Comparison of ENCODE assay signal across 28 cellular contexts in the genomic region with DNA sequence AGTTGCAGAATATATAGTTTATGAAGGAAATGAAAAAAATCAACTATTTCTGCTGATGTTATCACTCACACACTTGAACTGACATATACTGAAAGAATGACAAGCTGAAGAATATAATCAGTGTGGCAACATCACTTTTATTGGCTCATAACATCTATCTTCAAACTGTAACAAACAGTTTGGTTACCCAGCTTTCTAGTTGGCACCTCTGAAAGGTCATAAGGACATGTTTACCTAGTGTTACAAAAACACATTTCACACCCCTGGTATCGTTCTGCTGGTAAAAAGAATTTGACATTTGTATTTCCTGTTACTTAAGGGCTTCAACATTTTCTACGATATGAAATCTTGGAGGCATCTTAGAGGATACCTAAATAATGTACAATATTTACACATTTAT.
DNase-seq lines count a peak whose midpoint lies in the region; ATAC-seq and TF ChIP-seq lines count a peak whose summit lies in the region.
"Had no signal": no experiment of that assay in that cellular context is flagged by ENCODE, and none has a peak within 500 bp of the region (broad histone marks: within the 10 kb centered on the region; RNA-seq: fewer than 3 reads in every experiment).

No MANE protein-coding gene starts in this region.

- H3K9me3 ChIP-seq in breast epithelium: no peaks in the 10 kb centered on the region
- no peaks in the 10 kb centered on the region for H3K9me3 ChIP-seq in mucosa of descending colon
- H3K9me3 ChIP-seq: BE2C, MG63 had no signal

- H3K36me3 Mint-ChIP-seq in MCF 10A (ENCODE audit: insufficient read depth, unreplicated experiment) (no peaks in the 10 kb centered on the region), T-cell (no peaks in the 10 kb centered on the region)
- no peaks in the 10 kb centered on the region for H3K36me3 Mint-ChIP-seq in central memory CD8-positive, alpha-beta T cell (ENCODE audit: insufficient read depth)

- CTCF ChIA-PET in MCF 10A (lab: Yijun Ruan, JAX): no interaction called here
- CTCF ChIA-PET in T-cell (lab: Charles Lee): no interaction called here

- no peak overlapping the region for H3K4me3 Mint-ChIP-seq in MCF 10A (ENCODE audit: unreplicated experiment)
- no peak overlapping the region for H3K4me3 Mint-ChIP-seq in central memory CD8-positive, alpha-beta T cell
- no peak overlapping the region for H3K4me3 Mint-ChIP-seq in T-cell

- H3K4me3 ChIP-seq in breast epithelium (no peak overlapping the region), mucosa of descending colon (no peak overlapping the region)
- H3K4me3 ChIP-seq: GM23248, K562, MG63, SJCRH30 had no signal

- H3K4me1 ChIP-seq in breast epithelium (no peaks in the 10 kb centered on the region), mucosa of descending colon (ENCODE audit: low read depth) (no peaks in the 10 kb centered on the region)
- H3K4me1 ChIP-seq: BE2C, SJCRH30 had no signal

- no peaks in the 10 kb centered on the region for H3K36me3 ChIP-seq in breast epithelium
- no peaks in the 10 kb centered on the region for H3K36me3 ChIP-seq in mucosa of descending colon (ENCODE audit: low read depth)
- H3K36me3 ChIP-seq: BE2C, MG63, SJCRH30 had no signal

- DNase-seq in MCF 10A (ENCODE audit: unreplicated experiment): peak; percentile 3
- DNase-seq in breast epithelium (ENCODE audit: low spot score in 2 of 2): no peak
- no peak for DNase-seq in central memory CD8-positive, alpha-beta T cell (ENCODE audit: low spot score in 2 of 2)
- peak in 1 of 3 donors; percentile 2 for DNase-seq in mucosa of descending colon
- DNase-seq in T-cell: no peak
- DNase-seq in NCI-H1092 (lab: John Stamatoyannopoulos, UW): no peak
- DNase-seq in omental fat pad (ENCODE audit: low spot score): no peak
- DNase-seq: 8988T; ACHN; BE2C; DMS53; GM23248; H7; Kasumi-1; MG63; NCI-H1048; NCI-H1417 treated with DMSO at 0.1 percent for 48 hours; NCI-H1694 treated with DMSO at 0.1 percent for 48 hours; NCI-H2081; NCI-H226; NCI-H524; NCI-H774; NK-92 treated with Interleukin-12 subunit alpha and Interleukin-12 subunit beta, amount 100 ng/mL, for 24 hours; PC-3; SJCRH30 had no signal

- peak; percentile 14 for ATAC-seq in central memory CD8-positive, alpha-beta T cell (replicated peaks; ENCODE audit: extremely low read depth, poor library complexity, severe bottlenecking)
- ATAC-seq in mucosa of descending colon (peak; percentile 56), T-cell (replicated peaks in 1 of 4) (no peak), omental fat pad (ENCODE audit: low FRiP score) (no peak)
- ATAC-seq: HepG2, K562, PC-3, SK-N-SH treated with all-trans-retinoic acid at 6 μM for 48 hours had no signal

- no TSS peak for BruUV-seq in MCF 10A (replicated peaks; lab: Mats Ljungman, UMichigan)

- H3K27me3 Mint-ChIP-seq in MCF 10A (ENCODE audit: insufficient read depth, unreplicated experiment): no peaks in the 10 kb centered on the region
- H3K27me3 Mint-ChIP-seq in central memory CD8-positive, alpha-beta T cell: no peaks in the 10 kb centered on the region
- no peaks in the 10 kb centered on the region for H3K27me3 Mint-ChIP-seq in T-cell

- H3K4me1 Mint-ChIP-seq in MCF 10A (ENCODE audit: insufficient read depth, unreplicated experiment): no peaks in the 10 kb centered on the region
- H3K4me1 Mint-ChIP-seq in central memory CD8-positive, alpha-beta T cell: no peaks in the 10 kb centered on the region
- no peaks in the 10 kb centered on the region for H3K4me1 Mint-ChIP-seq in T-cell

- intact Hi-C loops in MCF 10A (cut with micrococcal nuclease) (no loop called here), breast epithelium (cut with DNase I; ENCODE audit: low total_unique reads) (no loop called here), mucosa of descending colon (cut with DNase I, micrococcal nuclease) (no loop called here)

- no peak overlapping the region for H3K27ac Mint-ChIP-seq in MCF 10A (ENCODE audit: low read depth, unreplicated experiment)
- H3K27ac Mint-ChIP-seq in central memory CD8-positive, alpha-beta T cell (ENCODE audit: low read depth): no peak overlapping the region
- H3K27ac Mint-ChIP-seq in T-cell: no peak overlapping the region

- POLR2A ChIA-PET in MCF 10A (lab: Yijun Ruan, JAX) (no interaction called here), T-cell (lab: Charles Lee) (no interaction called here)

- H3K9me3 Mint-ChIP-seq in MCF 10A (ENCODE audit: unreplicated experiment) (peaks cover 17% of the 10 kb centered on the region), T-cell (peaks cover 9 to 10% (median 9%) of the 10 kb centered on the region in 3 donors)
- peaks cover 20% of the 10 kb centered on the region for H3K9me3 Mint-ChIP-seq in central memory CD8-positive, alpha-beta T cell

- no peaks in the 10 kb centered on the region for H3K27me3 ChIP-seq in breast epithelium
- H3K27me3 ChIP-seq: BE2C, MG63, SJCRH30 had no signal

- no peak for TF ChIP-seq CTCF in MCF 10A (IDR thresholded peaks at IDR 0.05; ENCODE audit: unreplicated experiment)
- no peak for TF ChIP-seq CTCF in breast epithelium (IDR thresholded peaks at IDR 0.05)
- no peak for TF ChIP-seq CTCF in mucosa of descending colon (IDR thresholded peaks at IDR 0.05)
- TF ChIP-seq CTCF in omental fat pad (IDR thresholded peaks at IDR 0.05): no peak

- TF ChIP-seq POLR2A in breast epithelium (IDR thresholded peaks at IDR 0.05): no peak

- no peak overlapping the region for H3K27ac ChIP-seq in breast epithelium
- H3K27ac ChIP-seq: GM23248, SJCRH30 had no signal

Comparison
In these comparisons a context has a peak if more than half of its experiments do, and no peak if none do; other contexts are left out.
1. ATAC-seq: peak in central memory CD8-positive, alpha-beta T cell (single experiment) and mucosa of descending colon (single experiment); none in T-cell (0 of 4) and omental fat pad (single experiment).